26 cellular contexts compared by ENCODE assay signal in the genomic region with DNA sequence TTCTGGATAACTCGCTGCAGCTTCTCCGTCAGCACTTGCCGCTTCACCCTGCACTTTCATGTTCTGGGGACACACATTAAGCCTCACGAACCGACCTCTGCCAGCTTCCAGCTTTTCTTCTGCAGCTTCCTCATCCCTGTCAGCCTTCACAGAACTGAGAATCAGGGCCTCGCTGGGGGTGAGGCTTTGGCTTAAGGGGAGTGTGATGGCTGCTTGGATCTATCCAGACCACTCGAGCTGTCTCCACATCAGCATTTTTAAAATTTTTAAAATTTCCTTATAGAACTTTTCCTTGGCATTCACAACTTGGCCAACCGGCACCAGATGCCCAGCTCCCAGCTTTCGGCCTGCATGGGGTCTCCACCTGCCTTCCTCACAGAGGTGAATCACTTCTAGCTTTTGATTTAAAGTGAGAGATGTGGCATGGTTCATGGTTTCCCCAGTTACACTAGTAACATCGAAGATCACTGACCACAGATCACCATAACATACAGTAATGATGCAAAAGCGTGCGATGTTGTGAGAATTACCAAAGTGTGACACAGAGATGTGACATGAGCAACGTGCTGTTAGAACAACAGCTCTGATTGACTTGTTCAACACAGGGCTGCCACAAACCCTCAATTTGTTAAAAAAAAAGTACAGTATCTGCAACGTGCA.
"Had no signal": no experiment of that assay in that cellular context is flagged by ENCODE, and none has a peak within 500 bp of the region (broad histone marks: within the 10 kb centered on the region; RNA-seq: fewer than 3 reads in every experiment).

No MANE protein-coding gene starts in this region.

- H3K27ac ChIP-seq: SJCRH30 had no signal

- H3K4me3 Mint-ChIP-seq: activated naive CD4-positive, alpha-beta T cell treated with anti-CD3 and anti-CD28 coated beads for 36 hours; activated naive CD8-positive, alpha-beta T cell; activated T-helper 17 cell treated with anti-CD3 and anti-CD28 coated beads, Interleukin-2, amount 50 U/mL, for 72 hours; brain; central memory CD8-positive, alpha-beta T cell; WTC11 had no signal

- H3K9me3 Mint-ChIP-seq: activated naive CD4-positive, alpha-beta T cell treated with anti-CD3 and anti-CD28 coated beads for 36 hours had no signal

- H3K27me3 Mint-ChIP-seq: activated naive CD8-positive, alpha-beta T cell; activated T-helper 17 cell treated with anti-CD3 and anti-CD28 coated beads, Interleukin-2, amount 50 U/mL, for 72 hours; brain; central memory CD8-positive, alpha-beta T cell had no signal

- H3K4me1 Mint-ChIP-seq: central memory CD8-positive, alpha-beta T cell had no signal

- DNase-seq: activated CD4-positive, alpha-beta T cell treated with anti-CD3 and anti-CD28 coated beads for 48 hours; activated CD4-positive, alpha-beta T cell treated with anti-CD3 and anti-CD28 coated beads, Interleukin-2, amount 50 U/mL, for 4 hours; activated gamma-delta T cell; activated naive CD4-positive, alpha-beta T cell treated with anti-CD3 and anti-CD28 coated beads for 36 hours; amygdala; IMR-90; Kasumi-1; KBM-7; NCI-H1048; NCI-H146; NCI-H187 treated with DMSO at 0.1 percent for 48 hours; NCI-H2171; NCI-H2227 treated with DMSO at 0.1 percent for 48 hours; NCI-H526; NCI-H82; Right ventricle myocardium superior; RPMI8226; SJCRH30; SW 1271 had no signal

- H3K9me3 ChIP-seq: SJCRH30 had no signal

- ATAC-seq: activated T-helper 17 cell treated with anti-CD3 and anti-CD28 coated beads, Interleukin-2, amount 50 U/mL, for 72 hours; Panc1; SK-N-SH treated with all-trans-retinoic acid at 6 μM for 48 hours; WTC11 had no signal

- H3K27me3 ChIP-seq: SJCRH30 had no signal

- H3K27ac Mint-ChIP-seq: activated naive CD4-positive, alpha-beta T cell treated with anti-CD3 and anti-CD28 coated beads for 36 hours; activated naive CD8-positive, alpha-beta T cell; activated T-helper 17 cell treated with anti-CD3 and anti-CD28 coated beads, Interleukin-2, amount 50 U/mL, for 72 hours; WTC11 had no signal

- H3K4me3 ChIP-seq: SJCRH30 had no signal

- H3K36me3 Mint-ChIP-seq: activated naive CD8-positive, alpha-beta T cell; brain; WTC11 had no signal

- H3K36me3 ChIP-seq: SJCRH30 had no signal
